Comparison of ENCODE assay signal across 1 cellular context in the genomic region with DNA sequence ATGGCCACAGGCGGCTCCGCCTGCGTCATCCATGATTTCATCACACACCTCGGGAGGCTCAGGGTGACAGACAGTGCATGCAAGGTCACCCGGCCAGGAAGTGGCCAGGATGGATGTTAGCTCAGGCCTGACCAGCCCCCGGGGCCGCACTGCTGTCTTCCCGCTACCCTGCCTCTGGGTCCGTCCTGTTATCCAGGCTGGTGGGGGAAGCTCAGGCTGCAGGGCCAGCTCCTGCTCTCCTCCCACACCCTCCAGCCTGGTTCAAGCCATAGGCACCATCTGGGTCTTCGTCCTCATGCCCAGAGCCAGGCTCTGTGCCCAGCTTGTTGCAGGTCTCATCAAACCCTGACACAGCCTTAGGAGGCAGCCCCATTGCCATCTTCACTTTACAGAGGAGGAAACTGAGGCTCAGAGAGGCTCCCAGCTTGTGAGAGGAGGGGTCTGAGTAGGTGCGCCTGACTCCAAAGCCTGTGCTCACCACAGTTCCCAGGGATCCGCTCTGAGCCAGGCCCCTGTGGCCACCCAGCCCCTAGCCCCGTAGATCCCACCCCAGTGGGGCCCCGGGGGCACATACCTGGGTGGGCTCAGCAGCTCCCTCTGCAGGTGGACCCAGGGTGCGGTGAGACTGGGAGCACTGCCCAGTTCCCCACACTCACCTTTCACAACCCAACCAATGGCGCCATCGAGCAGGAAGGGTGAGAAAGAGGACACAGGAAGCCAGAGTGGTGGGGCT.
TF ChIP-seq lines count a peak whose summit lies in the region.

No MANE protein-coding gene starts in this region.

TF ChIP-seq in K562, 482 proteins besides CTCF, POLR2A, EP300 and RAD21 (continued from another document and continues in another):
- TF ChIP-seq, protein P1, sequence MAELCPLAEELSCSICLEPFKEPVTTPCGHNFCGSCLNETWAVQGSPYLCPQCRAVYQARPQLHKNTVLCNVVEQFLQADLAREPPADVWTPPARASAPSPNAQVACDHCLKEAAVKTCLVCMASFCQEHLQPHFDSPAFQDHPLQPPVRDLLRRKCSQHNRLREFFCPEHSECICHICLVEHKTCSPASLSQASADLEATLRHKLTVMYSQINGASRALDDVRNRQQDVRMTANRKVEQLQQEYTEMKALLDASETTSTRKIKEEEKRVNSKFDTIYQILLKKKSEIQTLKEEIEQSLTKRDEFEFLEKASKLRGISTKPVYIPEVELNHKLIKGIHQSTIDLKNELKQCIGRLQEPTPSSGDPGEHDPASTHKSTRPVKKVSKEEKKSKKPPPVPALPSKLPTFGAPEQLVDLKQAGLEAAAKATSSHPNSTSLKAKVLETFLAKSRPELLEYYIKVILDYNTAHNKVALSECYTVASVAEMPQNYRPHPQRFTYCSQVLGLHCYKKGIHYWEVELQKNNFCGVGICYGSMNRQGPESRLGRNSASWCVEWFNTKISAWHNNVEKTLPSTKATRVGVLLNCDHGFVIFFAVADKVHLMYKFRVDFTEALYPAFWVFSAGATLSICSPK (IDR thresholded peaks at IDR 0.05; ENCODE audit: borderline replicate concordance), result no peak
- no peak for TF ChIP-seq NR3C1 (CRISPR knock-in tag; IDR thresholded peaks at IDR 0.05)
- TF ChIP-seq SMARCB1 (IDR thresholded peaks at IDR 0.05; ENCODE audit: insufficient read length, low read depth), result no peak
- no peak for TF ChIP-seq HDAC3 (IDR thresholded peaks at IDR 0.05; ENCODE audit: borderline replicate concordance, partially characterized antibody)
- 0 out of 2 replicates have a peak, but pooled peaks have one; percentile 27 for TF ChIP-seq SPI1 (IDR thresholded peaks at IDR 0.05; ENCODE audit: borderline replicate concordance, low read depth, low read length)
- TF ChIP-seq ZNF445 (CRISPR knock-in tag; IDR thresholded peaks at IDR 0.05; ENCODE audit: low read depth), result no peak
- TF ChIP-seq, protein P2, sequence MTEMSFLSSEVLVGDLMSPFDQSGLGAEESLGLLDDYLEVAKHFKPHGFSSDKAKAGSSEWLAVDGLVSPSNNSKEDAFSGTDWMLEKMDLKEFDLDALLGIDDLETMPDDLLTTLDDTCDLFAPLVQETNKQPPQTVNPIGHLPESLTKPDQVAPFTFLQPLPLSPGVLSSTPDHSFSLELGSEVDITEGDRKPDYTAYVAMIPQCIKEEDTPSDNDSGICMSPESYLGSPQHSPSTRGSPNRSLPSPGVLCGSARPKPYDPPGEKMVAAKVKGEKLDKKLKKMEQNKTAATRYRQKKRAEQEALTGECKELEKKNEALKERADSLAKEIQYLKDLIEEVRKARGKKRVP (CRISPR knock-in tag; IDR thresholded peaks at IDR 0.05), result peak; percentile 75
- no peak for TF ChIP-seq ZSCAN29 (IDR thresholded peaks at IDR 0.05)
- TF ChIP-seq, protein P3, sequence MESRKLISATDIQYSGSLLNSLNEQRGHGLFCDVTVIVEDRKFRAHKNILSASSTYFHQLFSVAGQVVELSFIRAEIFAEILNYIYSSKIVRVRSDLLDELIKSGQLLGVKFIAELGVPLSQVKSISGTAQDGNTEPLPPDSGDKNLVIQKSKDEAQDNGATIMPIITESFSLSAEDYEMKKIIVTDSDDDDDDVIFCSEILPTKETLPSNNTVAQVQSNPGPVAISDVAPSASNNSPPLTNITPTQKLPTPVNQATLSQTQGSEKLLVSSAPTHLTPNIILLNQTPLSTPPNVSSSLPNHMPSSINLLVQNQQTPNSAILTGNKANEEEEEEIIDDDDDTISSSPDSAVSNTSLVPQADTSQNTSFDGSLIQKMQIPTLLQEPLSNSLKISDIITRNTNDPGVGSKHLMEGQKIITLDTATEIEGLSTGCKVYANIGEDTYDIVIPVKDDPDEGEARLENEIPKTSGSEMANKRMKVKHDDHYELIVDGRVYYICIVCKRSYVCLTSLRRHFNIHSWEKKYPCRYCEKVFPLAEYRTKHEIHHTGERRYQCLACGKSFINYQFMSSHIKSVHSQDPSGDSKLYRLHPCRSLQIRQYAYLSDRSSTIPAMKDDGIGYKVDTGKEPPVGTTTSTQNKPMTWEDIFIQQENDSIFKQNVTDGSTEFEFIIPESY (CRISPR knock-in tag; IDR thresholded peaks at IDR 0.05), result peak; percentile 89; the same call in 1 of the 2 replicates
- no peak for TF ChIP-seq BMI1 (IDR thresholded peaks at IDR 0.05; ENCODE audit: low read length)
- peak; percentile 63; the same call in 1 of the 2 replicates for TF ChIP-seq PTTG1 (tag; IDR thresholded peaks at IDR 0.05; ENCODE audit: low read depth)
- TF ChIP-seq, protein P4, sequence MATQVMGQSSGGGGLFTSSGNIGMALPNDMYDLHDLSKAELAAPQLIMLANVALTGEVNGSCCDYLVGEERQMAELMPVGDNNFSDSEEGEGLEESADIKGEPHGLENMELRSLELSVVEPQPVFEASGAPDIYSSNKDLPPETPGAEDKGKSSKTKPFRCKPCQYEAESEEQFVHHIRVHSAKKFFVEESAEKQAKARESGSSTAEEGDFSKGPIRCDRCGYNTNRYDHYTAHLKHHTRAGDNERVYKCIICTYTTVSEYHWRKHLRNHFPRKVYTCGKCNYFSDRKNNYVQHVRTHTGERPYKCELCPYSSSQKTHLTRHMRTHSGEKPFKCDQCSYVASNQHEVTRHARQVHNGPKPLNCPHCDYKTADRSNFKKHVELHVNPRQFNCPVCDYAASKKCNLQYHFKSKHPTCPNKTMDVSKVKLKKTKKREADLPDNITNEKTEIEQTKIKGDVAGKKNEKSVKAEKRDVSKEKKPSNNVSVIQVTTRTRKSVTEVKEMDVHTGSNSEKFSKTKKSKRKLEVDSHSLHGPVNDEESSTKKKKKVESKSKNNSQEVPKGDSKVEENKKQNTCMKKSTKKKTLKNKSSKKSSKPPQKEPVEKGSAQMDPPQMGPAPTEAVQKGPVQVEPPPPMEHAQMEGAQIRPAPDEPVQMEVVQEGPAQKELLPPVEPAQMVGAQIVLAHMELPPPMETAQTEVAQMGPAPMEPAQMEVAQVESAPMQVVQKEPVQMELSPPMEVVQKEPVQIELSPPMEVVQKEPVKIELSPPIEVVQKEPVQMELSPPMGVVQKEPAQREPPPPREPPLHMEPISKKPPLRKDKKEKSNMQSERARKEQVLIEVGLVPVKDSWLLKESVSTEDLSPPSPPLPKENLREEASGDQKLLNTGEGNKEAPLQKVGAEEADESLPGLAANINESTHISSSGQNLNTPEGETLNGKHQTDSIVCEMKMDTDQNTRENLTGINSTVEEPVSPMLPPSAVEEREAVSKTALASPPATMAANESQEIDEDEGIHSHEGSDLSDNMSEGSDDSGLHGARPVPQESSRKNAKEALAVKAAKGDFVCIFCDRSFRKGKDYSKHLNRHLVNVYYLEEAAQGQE (CRISPR knock-in tag; IDR thresholded peaks at IDR 0.05; ENCODE audit: low read depth), result no peak
- TF ChIP-seq, protein P5, sequence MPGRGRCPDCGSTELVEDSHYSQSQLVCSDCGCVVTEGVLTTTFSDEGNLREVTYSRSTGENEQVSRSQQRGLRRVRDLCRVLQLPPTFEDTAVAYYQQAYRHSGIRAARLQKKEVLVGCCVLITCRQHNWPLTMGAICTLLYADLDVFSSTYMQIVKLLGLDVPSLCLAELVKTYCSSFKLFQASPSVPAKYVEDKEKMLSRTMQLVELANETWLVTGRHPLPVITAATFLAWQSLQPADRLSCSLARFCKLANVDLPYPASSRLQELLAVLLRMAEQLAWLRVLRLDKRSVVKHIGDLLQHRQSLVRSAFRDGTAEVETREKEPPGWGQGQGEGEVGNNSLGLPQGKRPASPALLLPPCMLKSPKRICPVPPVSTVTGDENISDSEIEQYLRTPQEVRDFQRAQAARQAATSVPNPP (IDR thresholded peaks at IDR 0.05; ENCODE audit: borderline replicate concordance, insufficient read depth, insufficient read length), result no peak
- TF ChIP-seq ZNF175 (CRISPR knock-in tag; IDR thresholded peaks at IDR 0.05; ENCODE audit: low read depth), result peak; percentile 88
- TF ChIP-seq ZFPM2 (CRISPR knock-in tag; IDR thresholded peaks at IDR 0.05), result no peak
- TF ChIP-seq MYC (IDR thresholded peaks at IDR 0.05; ENCODE audit: low read depth, low read length), result 0 out of 2 replicates have a peak, but pooled peaks have one; percentile 27
- no peak for TF ChIP-seq MYC (CRISPR knock-in tag; IDR thresholded peaks at IDR 0.05; ENCODE audit: borderline replicate concordance, low read depth)
- TF ChIP-seq MEF2A (IDR thresholded peaks at IDR 0.05; ENCODE audit: control insufficient read depth, low read depth, low read length), result no peak
- peak; percentile 74 for TF ChIP-seq POLR2G (IDR thresholded peaks at IDR 0.05; ENCODE audit: low read depth, low read length)
- TF ChIP-seq, protein P6, sequence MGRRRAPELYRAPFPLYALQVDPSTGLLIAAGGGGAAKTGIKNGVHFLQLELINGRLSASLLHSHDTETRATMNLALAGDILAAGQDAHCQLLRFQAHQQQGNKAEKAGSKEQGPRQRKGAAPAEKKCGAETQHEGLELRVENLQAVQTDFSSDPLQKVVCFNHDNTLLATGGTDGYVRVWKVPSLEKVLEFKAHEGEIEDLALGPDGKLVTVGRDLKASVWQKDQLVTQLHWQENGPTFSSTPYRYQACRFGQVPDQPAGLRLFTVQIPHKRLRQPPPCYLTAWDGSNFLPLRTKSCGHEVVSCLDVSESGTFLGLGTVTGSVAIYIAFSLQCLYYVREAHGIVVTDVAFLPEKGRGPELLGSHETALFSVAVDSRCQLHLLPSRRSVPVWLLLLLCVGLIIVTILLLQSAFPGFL (CRISPR knock-in tag; IDR thresholded peaks at IDR 0.05), result no peak
- TF ChIP-seq TRIM24 (IDR thresholded peaks at IDR 0.05), result peak in 1 of 2 experiments; percentile 73; a peak in 2 of 4 replicates
- peak; percentile 77 for TF ChIP-seq RBFOX2 (IDR thresholded peaks at IDR 0.05; ENCODE audit: low read depth, low read length)
- no peak for TF ChIP-seq KDM2B (CRISPR knock-in tag; IDR thresholded peaks at IDR 0.05)
- no peak for TF ChIP-seq ZBTB1 (CRISPR knock-in tag; IDR thresholded peaks at IDR 0.05; ENCODE audit: borderline replicate concordance, low read depth)
- TF ChIP-seq, protein P7, sequence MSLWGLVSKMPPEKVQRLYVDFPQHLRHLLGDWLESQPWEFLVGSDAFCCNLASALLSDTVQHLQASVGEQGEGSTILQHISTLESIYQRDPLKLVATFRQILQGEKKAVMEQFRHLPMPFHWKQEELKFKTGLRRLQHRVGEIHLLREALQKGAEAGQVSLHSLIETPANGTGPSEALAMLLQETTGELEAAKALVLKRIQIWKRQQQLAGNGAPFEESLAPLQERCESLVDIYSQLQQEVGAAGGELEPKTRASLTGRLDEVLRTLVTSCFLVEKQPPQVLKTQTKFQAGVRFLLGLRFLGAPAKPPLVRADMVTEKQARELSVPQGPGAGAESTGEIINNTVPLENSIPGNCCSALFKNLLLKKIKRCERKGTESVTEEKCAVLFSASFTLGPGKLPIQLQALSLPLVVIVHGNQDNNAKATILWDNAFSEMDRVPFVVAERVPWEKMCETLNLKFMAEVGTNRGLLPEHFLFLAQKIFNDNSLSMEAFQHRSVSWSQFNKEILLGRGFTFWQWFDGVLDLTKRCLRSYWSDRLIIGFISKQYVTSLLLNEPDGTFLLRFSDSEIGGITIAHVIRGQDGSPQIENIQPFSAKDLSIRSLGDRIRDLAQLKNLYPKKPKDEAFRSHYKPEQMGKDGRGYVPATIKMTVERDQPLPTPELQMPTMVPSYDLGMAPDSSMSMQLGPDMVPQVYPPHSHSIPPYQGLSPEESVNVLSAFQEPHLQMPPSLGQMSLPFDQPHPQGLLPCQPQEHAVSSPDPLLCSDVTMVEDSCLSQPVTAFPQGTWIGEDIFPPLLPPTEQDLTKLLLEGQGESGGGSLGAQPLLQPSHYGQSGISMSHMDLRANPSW (CRISPR knock-in tag; IDR thresholded peaks at IDR 0.05), result no peak
- TF ChIP-seq TRIM28 (IDR thresholded peaks at IDR 0.05), result no peak
- TF ChIP-seq HNRNPUL1 (IDR thresholded peaks at IDR 0.05; ENCODE audit: low read length), result no peak
- no peak for TF ChIP-seq SRSF7 (optimal IDR thresholded peaks at IDR 0.05; ENCODE audit: low read depth, low read length)
- TF ChIP-seq ZBTB7A (IDR thresholded peaks at IDR 0.05; ENCODE audit: borderline replicate concordance, control insufficient read depth, low read depth, low read length), result peak; percentile 26; the same call in 1 of the 2 replicates
- no peak for TF ChIP-seq MED1 (CRISPR knock-in tag; IDR thresholded peaks at IDR 0.05; ENCODE audit: borderline replicate concordance)
- TF ChIP-seq MEIS2 (IDR thresholded peaks at IDR 0.05; ENCODE audit: partially characterized antibody), result peak; percentile 71
- TF ChIP-seq ZBED1 (IDR thresholded peaks at IDR 0.05), result no peak
- TF ChIP-seq STAT5A (IDR thresholded peaks at IDR 0.05; ENCODE audit: borderline replicate concordance, low read length), result no peak
- TF ChIP-seq, protein P8, sequence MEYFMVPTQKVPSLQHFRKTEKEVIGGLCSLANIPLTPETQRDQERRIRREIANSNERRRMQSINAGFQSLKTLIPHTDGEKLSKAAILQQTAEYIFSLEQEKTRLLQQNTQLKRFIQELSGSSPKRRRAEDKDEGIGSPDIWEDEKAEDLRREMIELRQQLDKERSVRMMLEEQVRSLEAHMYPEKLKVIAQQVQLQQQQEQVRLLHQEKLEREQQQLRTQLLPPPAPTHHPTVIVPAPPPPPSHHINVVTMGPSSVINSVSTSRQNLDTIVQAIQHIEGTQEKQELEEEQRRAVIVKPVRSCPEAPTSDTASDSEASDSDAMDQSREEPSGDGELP (CRISPR knock-in tag; IDR thresholded peaks at IDR 0.05; ENCODE audit: borderline replicate concordance), result peak; percentile 76; the same call in 1 of the 2 replicates
- TF ChIP-seq ZNF507 (tag; conservative IDR thresholded peaks at IDR 0.05), result no peak
- TF ChIP-seq ARID1B (IDR thresholded peaks at IDR 0.05), result peak; percentile 72; the same call in 1 of the 2 replicates
- TF ChIP-seq, protein P9, sequence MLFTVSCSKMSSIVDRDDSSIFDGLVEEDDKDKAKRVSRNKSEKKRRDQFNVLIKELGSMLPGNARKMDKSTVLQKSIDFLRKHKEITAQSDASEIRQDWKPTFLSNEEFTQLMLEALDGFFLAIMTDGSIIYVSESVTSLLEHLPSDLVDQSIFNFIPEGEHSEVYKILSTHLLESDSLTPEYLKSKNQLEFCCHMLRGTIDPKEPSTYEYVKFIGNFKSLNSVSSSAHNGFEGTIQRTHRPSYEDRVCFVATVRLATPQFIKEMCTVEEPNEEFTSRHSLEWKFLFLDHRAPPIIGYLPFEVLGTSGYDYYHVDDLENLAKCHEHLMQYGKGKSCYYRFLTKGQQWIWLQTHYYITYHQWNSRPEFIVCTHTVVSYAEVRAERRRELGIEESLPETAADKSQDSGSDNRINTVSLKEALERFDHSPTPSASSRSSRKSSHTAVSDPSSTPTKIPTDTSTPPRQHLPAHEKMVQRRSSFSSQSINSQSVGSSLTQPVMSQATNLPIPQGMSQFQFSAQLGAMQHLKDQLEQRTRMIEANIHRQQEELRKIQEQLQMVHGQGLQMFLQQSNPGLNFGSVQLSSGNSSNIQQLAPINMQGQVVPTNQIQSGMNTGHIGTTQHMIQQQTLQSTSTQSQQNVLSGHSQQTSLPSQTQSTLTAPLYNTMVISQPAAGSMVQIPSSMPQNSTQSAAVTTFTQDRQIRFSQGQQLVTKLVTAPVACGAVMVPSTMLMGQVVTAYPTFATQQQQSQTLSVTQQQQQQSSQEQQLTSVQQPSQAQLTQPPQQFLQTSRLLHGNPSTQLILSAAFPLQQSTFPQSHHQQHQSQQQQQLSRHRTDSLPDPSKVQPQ (CRISPR knock-in tag; IDR thresholded peaks at IDR 0.05; ENCODE audit: borderline replicate concordance), result no peak
- peak; percentile 79; the same call in 1 of the 2 replicates for TF ChIP-seq ZBTB17 (CRISPR knock-in tag; IDR thresholded peaks at IDR 0.05)
- TF ChIP-seq HDAC1 (IDR thresholded peaks at IDR 0.05), result 0 out of 4 replicates have a peak, but pooled peaks of 1 of the 2 experiments have one; percentile 28
- TF ChIP-seq NCOA4 (IDR thresholded peaks at IDR 0.05; ENCODE audit: partially characterized antibody), result no peak
- no peak for TF ChIP-seq SIN3B (IDR thresholded peaks at IDR 0.05; ENCODE audit: low read depth)
- peak; percentile 88 for TF ChIP-seq ZNF766 (CRISPR knock-in tag; conservative IDR thresholded peaks at IDR 0.05)
- TF ChIP-seq ZNF282 (CRISPR knock-in tag; IDR thresholded peaks at IDR 0.05), result no peak
- no peak for TF ChIP-seq MIER1 (IDR thresholded peaks at IDR 0.05; ENCODE audit: low read depth)
- TF ChIP-seq PRPF4 (IDR thresholded peaks at IDR 0.05; ENCODE audit: insufficient read depth, low read depth, low read length, poor library complexity, severe bottlenecking), result no peak
- TF ChIP-seq PHF21A (IDR thresholded peaks at IDR 0.05; ENCODE audit: borderline replicate concordance, low read depth), result no peak
